Comparison of ENCODE assay signal across 18 cellular contexts in genomic region chr1:14067686-14068085, GRCh38.
A peak's percentile ranks its signal among the peaks of the same experiment; 100 is the strongest.
DNase-seq lines count a peak whose midpoint lies in the region; ATAC-seq and TF ChIP-seq lines count a peak whose summit lies in the region.
"Had no signal": no experiment of that assay in that cellular context is flagged by ENCODE, and none has a peak within 500 bp of the region (broad histone marks: within the 10 kb centered on the region; RNA-seq: fewer than 3 reads in every experiment).

No MANE protein-coding gene starts in this region.

- no peak overlapping the region for H3K14ac ChIP-seq in mesenchymal stem cell (ENCODE audit: low read length in 2 of 2)

- TF ChIP-seq CTCF in brain (conservative IDR thresholded peaks at IDR 0.05), result no peak

- H2BK12ac ChIP-seq in mesenchymal stem cell (ENCODE audit: low read length in 2 of 2), result no peak overlapping the region

- H2AFZ ChIP-seq in mesenchymal stem cell (ENCODE audit: low read depth, low read length), result no peak overlapping the region
- H2AFZ ChIP-seq: PC-9 had no signal

- in situ Hi-C loops in G401 (cut with HindIII; ENCODE audit: low sequenced_read_pairs), result no loop called here

- no peak overlapping the region for H4K91ac ChIP-seq in mesenchymal stem cell (ENCODE audit: low read length)

- no peaks in the 10 kb centered on the region for H3K9me3 Mint-ChIP-seq in brain

- peak; percentile 52 for DNase-seq in G401 (ENCODE audit: low spot score)
- DNase-seq in head of caudate nucleus, result peak in 24 of 42 donors; percentile 5 to 73 (median 34)
- DNase-seq in putamen (ENCODE audit: low spot score), result peak; percentile 16
- no peak for DNase-seq in mesenchymal stem cell
- DNase-seq: DMS 273 treated with DMSO at 0.1 percent for 48 hours, DND-41, KBM-7, NCI-H1105 treated with DMSO at 0.1 percent for 48 hours, NCI-H1694, NCI-H526, PC-9, SJCRH30 had no signal

- no peak overlapping the region for H3K9ac ChIP-seq in mesenchymal stem cell (ENCODE audit: low read length)
- H3K9ac ChIP-seq: BLaER1 treated with 17β-estradiol and CSF1 and Interleukin-3, amounts not matched to agents 10 nM and 100 nM had no signal

- H3K36me3 Mint-ChIP-seq in brain, result no peaks in the 10 kb centered on the region

- no peaks in the 10 kb centered on the region for H3K4me1 ChIP-seq in mesenchymal stem cell (ENCODE audit: control insufficient read depth, insufficient read depth, low read depth, low read length)
- H3K4me1 ChIP-seq: A549, SJCRH30 had no signal

- no peak overlapping the region for H2BK15ac ChIP-seq in mesenchymal stem cell (ENCODE audit: low read depth, poor library complexity, severe bottlenecking)

- ATAC-seq in HG02763 (IDR thresholded peaks at IDR 0.05; ENCODE audit: unreplicated experiment), result no peak
- no peak for ATAC-seq in HG03135 (IDR thresholded peaks at IDR 0.05; ENCODE audit: unreplicated experiment)
- ATAC-seq: A549, HepG2 had no signal

- H3K4me3 Mint-ChIP-seq in brain, result no peak overlapping the region

- H2BK5ac ChIP-seq in mesenchymal stem cell (ENCODE audit: low read depth, low read length, poor library complexity, severe bottlenecking), result no peak overlapping the region

- H2BK120ac ChIP-seq in mesenchymal stem cell (ENCODE audit: low read depth, low read length), result no peak overlapping the region

- peak overlapping the region in 3 of 5 experiments; percentile 4 to 35 (median 9) for H3K27ac Mint-ChIP-seq in brain

- H3K27ac ChIP-seq in mesenchymal stem cell (ENCODE audit: low read length, poor library complexity, severe bottlenecking), result no peak overlapping the region
- H3K27ac ChIP-seq: A549; BLaER1 treated with 17β-estradiol and CSF1 and Interleukin-3, amounts not matched to agents 10 nM and 100 nM; PC-9; SJCRH30 had no signal

- H3K27me3 ChIP-seq in mesenchymal stem cell (ENCODE audit: control insufficient read depth in 1 of 2, insufficient read depth in 1 of 2, low read length in 2 of 2), result peaks cover 0 to 5% of the 10 kb centered on the region in 2 experiments
- H3K27me3 ChIP-seq: BLaER1 treated with 17β-estradiol and CSF1 and Interleukin-3, amounts not matched to agents 10 nM and 100 nM; SJCRH30 had no signal

- peaks cover 19% of the 10 kb centered on the region for H3K4me1 Mint-ChIP-seq in brain

- H3K79me1 ChIP-seq in mesenchymal stem cell (replicated peaks; ENCODE audit: low read length, poor library complexity, severe bottlenecking), result no peaks in the 10 kb centered on the region

- no peak overlapping the region for H2AK5ac ChIP-seq in mesenchymal stem cell (ENCODE audit: low read length, severe bottlenecking)

- no peak overlapping the region for H3K4me3 ChIP-seq in mesenchymal stem cell (ENCODE audit: insufficient read depth in 1 of 2, low read depth in 1 of 2, low read length in 2 of 2)
- H3K4me3 ChIP-seq: A549; BLaER1 treated with 17β-estradiol and CSF1 and Interleukin-3, amounts not matched to agents 10 nM and 100 nM; PC-9; SJCRH30 had no signal

- no peak overlapping the region for H3K18ac ChIP-seq in mesenchymal stem cell (ENCODE audit: low read depth in 1 of 2, low read length in 2 of 2)

- H4K8ac ChIP-seq in mesenchymal stem cell (ENCODE audit: low read length), result no peak overlapping the region

- no peaks in the 10 kb centered on the region for H3K9me3 ChIP-seq in mesenchymal stem cell (ENCODE audit: control insufficient read depth, low read length)
- H3K9me3 ChIP-seq: A549; BLaER1 treated with 17β-estradiol and CSF1 and Interleukin-3, amounts not matched to agents 10 nM and 100 nM; SJCRH30 had no signal

- 59% methylated on average over 4 of the region's 4 CpGs for WGBS in mesenchymal stem cell

- intact Hi-C loops in head of caudate nucleus (cut with DNase I), result no loop called here

- H3K27me3 Mint-ChIP-seq in brain, result no peaks in the 10 kb centered on the region

- H3K36me3 ChIP-seq in mesenchymal stem cell (ENCODE audit: control insufficient read depth in 1 of 2, insufficient read depth in 2 of 2, low read depth in 1 of 2, low read length in 2 of 2), result no peaks in the 10 kb centered on the region
- H3K36me3 ChIP-seq: BLaER1 treated with 17β-estradiol and CSF1 and Interleukin-3, amounts not matched to agents 10 nM and 100 nM; SJCRH30 had no signal

- no peak overlapping the region for H3K4me2 ChIP-seq in mesenchymal stem cell (ENCODE audit: low read length, poor library complexity, severe bottlenecking)
- H3K4me2 ChIP-seq: A549, PC-9 had no signal

- H3K23ac ChIP-seq in mesenchymal stem cell (ENCODE audit: low read length in 2 of 2), result no peak overlapping the region

- H3K4ac ChIP-seq in mesenchymal stem cell (ENCODE audit: low read depth in 1 of 2, low read length in 2 of 2), result no peak overlapping the region
